24 cellular contexts compared by ENCODE assay signal in genomic region chr10:83225781-83226180, GRCh38.
"Had no signal": no experiment of that assay in that cellular context is flagged by ENCODE, and none has a peak within 500 bp of the region (broad histone marks: within the 10 kb centered on the region; RNA-seq: fewer than 3 reads in every experiment).

No MANE protein-coding gene starts in this region.

- DNase-seq: Kasumi-1, KG1, MM.1S, MV-4-11, NCI-H1092, NCI-H1105, NCI-H1417 treated with DMSO at 0.1 percent for 48 hours, NCI-H1436 treated with DMSO at 0.1 percent for 48 hours, NCI-H1694 treated with DMSO at 0.1 percent for 48 hours, NCI-H187 treated with DMSO at 0.1 percent for 48 hours, NCI-H2029, NCI-H2081, NCI-H2171 treated with DMSO at 0.1 percent for 48 hours, NCI-H2227 treated with DMSO at 0.1 percent for 48 hours, NCI-H345, NCI-H446, NCI-H524 treated with DMSO at 0.1 percent for 48 hours, NCI-H526 treated with DMSO at 0.1 percent for 48 hours, NCI-H748 treated with DMSO at 0.1 percent for 48 hours, NCI-H82, PC-9, SHP77, SJCRH30, T-cell had no signal
